25 cellular contexts compared by ENCODE assay signal in genomic region chr3:118011910-118012309, GRCh38.
"Had no signal": no experiment of that assay in that cellular context is flagged by ENCODE, and none has a peak within 500 bp of the region (broad histone marks: within the 10 kb centered on the region; RNA-seq: fewer than 3 reads in every experiment).

No MANE protein-coding gene starts in this region.

- H3K4me1 ChIP-seq: colonic mucosa, foreskin keratinocyte, gastroesophageal sphincter, heart left ventricle, parathyroid adenoma, sigmoid colon, stomach, thyroid gland had no signal

- DNase-seq: colonic mucosa; effector CD8-positive, alpha-beta T cell; endodermal cell; foreskin keratinocyte; heart left ventricle; kidney; left ventricle myocardium superior; mesenchymal stem cell; mucosa of descending colon; naive B cell; right cardiac atrium; sigmoid colon; stimulated activated CD4-positive, alpha-beta T cell treated with anti-CD3 and anti-CD28 coated beads, Interleukin-2, amount 100 ng/mL, for 24 hours; stimulated activated CD4-positive, alpha-beta T cell treated with anti-CD3 and anti-CD28 coated beads, Interleukin-4, amount 100 ng/mL, for 24 hours; stimulated activated naive CD4-positive, alpha-beta T cell treated with Interleukin-2 at 50 U/mL for 16 hours; stomach; thyroid gland had no signal

- H3K36me3 ChIP-seq: colonic mucosa, gastroesophageal sphincter, heart left ventricle, neutrophil, sigmoid colon, stomach, thyroid gland had no signal

- H3K9me3 ChIP-seq: colonic mucosa, mucosa of descending colon, neutrophil, sigmoid colon, thyroid gland had no signal

- ATAC-seq: esophagus mucosa; foreskin keratinocyte; gastroesophageal sphincter; heart left ventricle; left ventricle myocardium superior; mucosa of descending colon; natural killer cell treated with Interleukin-12 subunit alpha and Interleukin-12 subunit beta and Interleukin-15 and Interleukin-18, amount 100 ng/mL, for 72 hours; right cardiac atrium; stimulated activated effector memory CD8-positive, alpha-beta T cell treated with anti-CD3 and anti-CD28 coated beads, Interleukin-12 subunit alpha, Interleukin-12 subunit beta, amount 100 ng/mL, for 72 hours had no signal

- H3K27me3 ChIP-seq: colonic mucosa, foreskin keratinocyte, gastroesophageal sphincter, heart left ventricle, hepatocyte, neutrophil, sigmoid colon, stomach, thyroid gland had no signal

- H3K4me3 ChIP-seq: colonic mucosa, gastroesophageal sphincter, heart left ventricle, hepatocyte, mucosa of descending colon, sigmoid colon, stomach, thyroid gland had no signal

- H3K27ac ChIP-seq: colonic mucosa, epithelial cell of prostate, foreskin keratinocyte, gastroesophageal sphincter, heart left ventricle, hepatocyte, neutrophil, parathyroid adenoma, sigmoid colon, stomach, thyroid gland had no signal
